Comparison of ENCODE assay signal across 10 cellular contexts in genomic region chr4:89469512-89469911, GRCh38.
A peak's percentile ranks its signal among the peaks of the same experiment; 100 is the strongest.
DNase-seq lines count a peak whose midpoint lies in the region; ATAC-seq, FAIRE-seq and TF ChIP-seq lines count a peak whose summit lies in the region.
"Had no signal": no experiment of that assay in that cellular context is flagged by ENCODE, and none has a peak within 500 bp of the region (broad histone marks: within the 10 kb centered on the region; RNA-seq: fewer than 3 reads in every experiment).

No MANE protein-coding gene starts in this region.

- H3K27me3 ChIP-seq in GM12878 (replicated peaks in 1 of 2; ENCODE audit: control insufficient read depth in 2 of 2, insufficient read depth in 2 of 2, low read length in 1 of 2), result no peaks in the 10 kb centered on the region

- H3K4me3 Mint-ChIP-seq in activated T-cell treated with anti-CD3 and anti-CD28 coated beads, Interleukin-2, amount 50 U/mL, for 72 hours, result peak overlapping the region; percentile 55 to 73
- H3K4me3 Mint-ChIP-seq in stimulated activated naive CD8-positive, alpha-beta T cell treated with anti-CD3 and anti-CD28 coated beads, Interleukin-15, amount 100 ng/mL, for 72 hours, result peak overlapping the region; percentile 52 to 70
- H3K4me3 Mint-ChIP-seq: WTC11 had no signal

- POLR2A ChIA-PET in GM12878 (lab: Charles Lee), result no interaction called here

- TF ChIP-seq RAD21 in GM12878 (IDR thresholded peaks at IDR 0.05; ENCODE audit: insufficient read depth, low read depth, low read length), result no peak

- BruUV-seq in GM12878 (replicated peaks; lab: Mats Ljungman, UMichigan), result no TSS peak

- no peak overlapping the region for H3K4me2 ChIP-seq in GM12878 (ENCODE audit: control insufficient read depth, insufficient read depth)

- DNase-seq in activated T-cell treated with anti-CD3 and anti-CD28 coated beads, Interleukin-2, amount 50 U/mL, for 72 hours, result no peak
- no peak for DNase-seq in activated T-cell treated with anti-CD3 and anti-CD28 coated beads, Interleukin-2, amount 50 U/mL, for 1 hour
- no peak for DNase-seq in GM12878 (ENCODE audit: low read depth, low spot score)
- DNase-seq in stimulated activated naive CD8-positive, alpha-beta T cell treated with anti-CD3 and anti-CD28 coated beads, Interleukin-15, amount 100 ng/mL, for 72 hours, result no peak
- no peak for DNase-seq in NCI-H345 (lab: John Stamatoyannopoulos, UW)
- DNase-seq in stimulated activated CD4-positive, alpha-beta T cell treated with anti-CD3 and anti-CD28 coated beads, Interleukin-15, amount 100 ng/mL, for 24 hours, result no peak
- DNase-seq: NCI-H526 had no signal

- no peaks in the 10 kb centered on the region for H3K9me3 Mint-ChIP-seq in activated T-cell treated with anti-CD3 and anti-CD28 coated beads, Interleukin-2, amount 50 U/mL, for 72 hours
- no peaks in the 10 kb centered on the region for H3K9me3 Mint-ChIP-seq in stimulated activated naive CD8-positive, alpha-beta T cell treated with anti-CD3 and anti-CD28 coated beads, Interleukin-15, amount 100 ng/mL, for 72 hours
- H3K9me3 Mint-ChIP-seq: WTC11 had no signal

- intact Hi-C loops in GM12878 (cut with micrococcal nuclease; ENCODE audit: unreplicated experiment), result no loop called here

- SMC1A ChIA-PET in GM12878 (lab: Charles Lee; ENCODE audit: uncharacterized antibody, unreplicated experiment), result interaction anchor here (0.6 to 1.6 kb wide), 4 partner anchors 8 to 33 kb away, joined by 3 to 4 read pairs (median 3); no protein-coding TSS in a partner anchor

- H3K27me3 Mint-ChIP-seq in activated T-cell treated with anti-CD3 and anti-CD28 coated beads, Interleukin-2, amount 50 U/mL, for 72 hours (ENCODE audit: low read depth), result peaks cover 11% of the 10 kb centered on the region
- no peaks in the 10 kb centered on the region for H3K27me3 Mint-ChIP-seq in stimulated activated naive CD8-positive, alpha-beta T cell treated with anti-CD3 and anti-CD28 coated beads, Interleukin-15, amount 100 ng/mL, for 72 hours

- H3K79me2 ChIP-seq in GM12878 (ENCODE audit: control insufficient read depth, insufficient read depth, low read length), result no peaks in the 10 kb centered on the region

- no peak for ATAC-seq in activated T-cell treated with anti-CD3 and anti-CD28 coated beads, Interleukin-2, amount 50 U/mL, for 72 hours (replicated peaks in 1 of 2)
- peak; percentile 15 for ATAC-seq in HG03521 (IDR thresholded peaks at IDR 0.05; ENCODE audit: unreplicated experiment)
- ATAC-seq in GM12878, result peak; percentile 31
- no peak for ATAC-seq in stimulated activated naive CD8-positive, alpha-beta T cell treated with anti-CD3 and anti-CD28 coated beads, Interleukin-15, amount 100 ng/mL, for 72 hours
- no peak for ATAC-seq in GM19455 (IDR thresholded peaks at IDR 0.05; ENCODE audit: unreplicated experiment)
- ATAC-seq: WTC11 had no signal

- H3K9ac ChIP-seq in GM12878 (ENCODE audit: control insufficient read depth, insufficient read depth, low read length), result no peak overlapping the region

- H3K27ac ChIP-seq in GM12878 (ENCODE audit: control insufficient read depth, insufficient read depth), result no peak overlapping the region

- H3K9me3 ChIP-seq in GM12878 (replicated peaks; ENCODE audit: control insufficient read depth, insufficient read depth, low read length), result no peaks in the 10 kb centered on the region

- RAD21 ChIA-PET in GM12878 (lab: Charles Lee; ENCODE audit: unreplicated experiment), result no interaction called here

- no peak for TF ChIP-seq EP300 in GM12878 (IDR thresholded peaks at IDR 0.05; ENCODE audit: borderline replicate concordance in 1 of 2, control insufficient read depth in 1 of 2, low read depth in 2 of 2, low read length in 2 of 2)

- TF ChIP-seq POLR2A in GM12878 (IDR thresholded peaks at IDR 0.05; ENCODE audit: low read depth, low read length), result no peak

- no peaks in the 10 kb centered on the region for H3K36me3 ChIP-seq in GM12878 (ENCODE audit: control insufficient read depth in 2 of 2, insufficient read depth in 2 of 2, low read length in 1 of 2)

- FAIRE-seq in GM12878 (lab: Jason Lieb, UNC), result no peak

- H3K4me1 ChIP-seq in GM12878 (ENCODE audit: control insufficient read depth, insufficient read depth, low read length), result no peaks in the 10 kb centered on the region; the same call in 1 of the 2 replicates

- TF ChIP-seq CTCF in GM12878 (IDR thresholded peaks at IDR 0.05 in 2 of 3, conservative IDR thresholded peaks at IDR 0.05 in 1 of 3; ENCODE audit: control insufficient read depth in 2 of 3, extremely low read depth in 1 of 3, insufficient read depth in 1 of 3, low read depth in 3 of 3, low read length in 3 of 3), result no peak

- H2AFZ ChIP-seq in GM12878 (ENCODE audit: control insufficient read depth, low read depth, low read length), result no peak overlapping the region; the same call in 1 of the 2 replicates

- CTCF ChIA-PET in GM12878 (lab: Yijun Ruan, JAX), result interaction anchor here (1.4 kb wide), 1 partner anchor 244 kb away, joined by 4 read pairs; no protein-coding TSS in a partner anchor

- peaks cover 26% of the 10 kb centered on the region for H3K4me1 Mint-ChIP-seq in activated T-cell treated with anti-CD3 and anti-CD28 coated beads, Interleukin-2, amount 50 U/mL, for 72 hours (ENCODE audit: low read depth)
- peaks cover 30% of the 10 kb centered on the region for H3K4me1 Mint-ChIP-seq in stimulated activated naive CD8-positive, alpha-beta T cell treated with anti-CD3 and anti-CD28 coated beads, Interleukin-15, amount 100 ng/mL, for 72 hours
- H3K4me1 Mint-ChIP-seq: WTC11 had no signal

- in situ Hi-C loops in GM12878 (cut with MboI), result no loop called here

- peak overlapping the region; percentile 75 for H3K27ac Mint-ChIP-seq in activated T-cell treated with anti-CD3 and anti-CD28 coated beads, Interleukin-2, amount 50 U/mL, for 72 hours
- peak overlapping the region; percentile 80 to 87 for H3K27ac Mint-ChIP-seq in stimulated activated naive CD8-positive, alpha-beta T cell treated with anti-CD3 and anti-CD28 coated beads, Interleukin-15, amount 100 ng/mL, for 72 hours
- H3K27ac Mint-ChIP-seq: WTC11 had no signal

- no peaks in the 10 kb centered on the region for H3K36me3 Mint-ChIP-seq in activated T-cell treated with anti-CD3 and anti-CD28 coated beads, Interleukin-2, amount 50 U/mL, for 72 hours (ENCODE audit: insufficient read depth in 2 of 2)
- H3K36me3 Mint-ChIP-seq: WTC11 had no signal

- H3K4me3 ChIP-seq in GM12878, result no peak overlapping the region

- no peaks in the 10 kb centered on the region for H4K20me1 ChIP-seq in GM12878 (ENCODE audit: control insufficient read depth, insufficient read depth)

TF ChIP-seq in GM12878, 131 proteins besides CTCF, POLR2A, EP300 and RAD21 (continues in another document):
- TF ChIP-seq CEBPZ (IDR thresholded peaks at IDR 0.05; ENCODE audit: low read depth, low read length), result no peak
- TF ChIP-seq EGR1 (IDR thresholded peaks at IDR 0.05; ENCODE audit: borderline replicate concordance in 1 of 2, low read depth in 2 of 2, low read length in 2 of 2), result no peak
- no peak for TF ChIP-seq FOXK2 (IDR thresholded peaks at IDR 0.05)
- TF ChIP-seq STAT1 (conservative IDR thresholded peaks at IDR 0.05), result no peak
- no peak for TF ChIP-seq ESRRA (IDR thresholded peaks at IDR 0.05; ENCODE audit: low read length)
- TF ChIP-seq ZBTB4 (CRISPR knock-in tag; IDR thresholded peaks at IDR 0.05), result no peak
- TF ChIP-seq TCF7 (IDR thresholded peaks at IDR 0.05; ENCODE audit: borderline replicate concordance), result no peak

Comparison
In these comparisons a context has a peak if more than half of its experiments do, and no peak if none do; other contexts are left out.
1. ATAC-seq: peak in HG03521 (single experiment) and GM12878 (single experiment); none in activated T-cell treated with anti-CD3 and anti-CD28 coated beads, Interleukin-2, amount 50 U/mL, for 72 hours (0 of 2), stimulated activated naive CD8-positive, alpha-beta T cell treated with anti-CD3 and anti-CD28 coated beads, Interleukin-15, amount 100 ng/mL, for 72 hours (single experiment) and GM19455 (single experiment).